8 cellular contexts compared by ENCODE assay signal in the genomic region with DNA sequence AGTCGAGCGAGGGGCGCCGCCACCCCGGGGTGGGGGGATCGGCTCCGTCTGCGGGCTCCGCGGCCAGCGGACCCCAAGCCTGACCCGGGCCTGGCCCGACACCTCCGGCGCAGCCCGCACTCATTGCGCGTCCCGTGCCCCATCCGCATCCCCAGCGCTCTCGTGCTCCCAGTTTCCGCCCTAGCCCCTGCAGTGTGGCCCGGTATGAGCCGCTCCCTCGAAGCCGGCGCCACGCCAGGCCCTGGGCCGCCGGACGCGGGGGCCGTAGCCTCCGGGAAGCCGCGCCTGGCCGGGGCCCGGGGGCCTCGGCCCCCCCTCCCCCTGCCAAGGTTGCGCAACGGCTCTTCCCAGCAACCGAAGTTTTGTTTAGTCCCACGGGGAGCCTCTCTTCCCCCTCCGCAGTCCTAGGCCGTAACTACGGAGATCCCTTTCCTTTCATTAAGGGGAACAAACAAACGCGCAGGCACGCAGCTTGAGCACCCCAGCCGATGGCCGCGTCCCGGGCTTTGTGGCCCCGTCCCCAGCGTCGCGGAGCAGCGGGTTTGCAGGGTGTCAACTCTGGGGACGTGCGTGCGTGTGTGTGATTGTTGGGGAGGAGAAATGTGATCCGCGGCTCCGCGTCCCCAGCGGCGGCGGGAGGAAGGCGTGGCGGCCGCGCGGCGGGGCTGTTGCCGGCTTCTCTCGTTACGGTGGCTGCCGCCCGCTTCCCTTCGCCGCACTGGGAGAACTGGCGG. TPM values are rescaled to one million over a fixed set of nuclear protein-coding genes. Genes with fewer than 3 reads are reported as not detected.
DNase-seq lines count a peak whose midpoint lies in the region; ATAC-seq lines count a peak whose summit lies in the region.

No MANE protein-coding gene starts in this region.

- ATAC-seq in GM18907 (IDR thresholded peaks at IDR 0.05; ENCODE audit: unreplicated experiment) (peak; percentile 46), HG03159 (IDR thresholded peaks at IDR 0.05; ENCODE audit: unreplicated experiment) (peak; percentile 41)

- peak; percentile 88 for DNase-seq in AG08395 (ENCODE audit: low spot score)
- peak; percentile 79 for DNase-seq in NCI-H226
- DNase-seq in activated CD4-positive, alpha-beta T cell treated with anti-CD3 and anti-CD28 coated beads for 1 hour: peak; percentile 57
- peak; percentile 63 for DNase-seq in cerebellum (ENCODE audit: low spot score)
- DNase-seq in kidney tubule cell (ENCODE audit: low spot score): peak; percentile 81
- DNase-seq in stimulated activated CD4-positive, alpha-beta T cell treated with anti-CD3 and anti-CD28 coated beads, Interleukin-1b, Interleukin-23, amount 100 ng/mL, for 1 hour (ENCODE audit: low read depth in 2 of 2): peak; percentile 27 to 48

RNA-seq across cellular contexts. Expression of gene HIPK3, which starts 0.9 kb away (rescaled TPM):
- total RNA-seq in cerebellum: 114 TPM

Comparison
In these comparisons a context has a peak if more than half of its experiments do, and no peak if none do; other contexts are left out.
1. Peak in every context shown above with its lines: DNase-seq and ATAC-seq.
2. DNase-seq: peak in every context shown above with its lines; median percentile 88 in AG08395; 81 in kidney tubule cell; 79 in NCI-H226; 63 in cerebellum; 57 in activated CD4-positive, alpha-beta T cell treated with anti-CD3 and anti-CD28 coated beads for 1 hour; 38 in stimulated activated CD4-positive, alpha-beta T cell treated with anti-CD3 and anti-CD28 coated beads, Interleukin-1b, Interleukin-23, amount 100 ng/mL, for 1 hour.